ENCODE assay signal across 16 cellular contexts in the genomic region with DNA sequence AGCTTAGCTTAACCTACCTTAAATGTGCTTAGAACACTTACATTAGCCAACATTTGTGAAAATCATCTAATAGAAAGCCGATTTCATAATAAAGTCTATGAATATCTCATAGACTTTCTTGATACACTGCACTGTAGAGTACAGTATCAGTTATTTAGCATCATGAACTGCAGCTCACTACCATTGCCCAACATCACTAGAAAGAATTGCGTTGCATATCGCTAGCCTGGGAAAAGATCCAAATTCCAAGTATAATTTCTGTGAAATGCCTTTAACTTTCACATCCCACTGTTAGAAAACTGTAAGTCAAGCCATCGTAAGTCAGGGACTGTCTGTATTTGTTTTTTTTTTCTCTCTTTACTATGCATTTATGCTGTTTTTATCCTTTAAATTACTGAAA.
DNase-seq lines count a peak whose midpoint lies in the region; ATAC-seq and TF ChIP-seq lines count a peak whose summit lies in the region.
"Had no signal": no experiment of that assay in that cellular context is flagged by ENCODE, and none has a peak within 500 bp of the region (broad histone marks: within the 10 kb centered on the region; RNA-seq: fewer than 3 reads in every experiment).

No MANE protein-coding gene starts in this region.

- no peaks in the 10 kb centered on the region for H3K27me3 Mint-ChIP-seq in activated T-helper 17 cell treated with anti-CD3 and anti-CD28 coated beads, Interleukin-2, amount 50 U/mL, for 72 hours

- H3K79me2 ChIP-seq in ACC112 (ENCODE audit: control insufficient read depth, insufficient read depth, low read length, unreplicated experiment), result no peaks in the 10 kb centered on the region

- no peaks in the 10 kb centered on the region for H3K4me1 Mint-ChIP-seq in activated T-helper 17 cell treated with anti-CD3 and anti-CD28 coated beads, Interleukin-2, amount 50 U/mL, for 72 hours
- H3K4me1 Mint-ChIP-seq: CD14-positive monocyte had no signal

- H3K4me3 ChIP-seq in ACC112 (ENCODE audit: low read depth, low read length), result peak overlapping the region; percentile 57; the same call in 1 of the 2 replicates
- no peak overlapping the region for H3K4me3 ChIP-seq in astrocyte of the cerebellum (ENCODE audit: low read depth, low read length)
- H3K4me3 ChIP-seq in fibroblast of the aortic adventitia (ENCODE audit: low read depth, low read length), result no peak overlapping the region
- H3K4me3 ChIP-seq: HAP-1, MG63 had no signal

- no peaks in the 10 kb centered on the region for H3K27me3 ChIP-seq in ACC112 (ENCODE audit: insufficient read depth, low read length)
- H3K27me3 ChIP-seq: MG63 had no signal

- DNase-seq in NCI-H1105 (lab: John Stamatoyannopoulos, UW) (peak; percentile 26), astrocyte of the cerebellum (ENCODE audit: low read depth) (peak; percentile 15), fibroblast of the aortic adventitia (ENCODE audit: low read depth) (peak; percentile 13), NCI-H1436 treated with DMSO at 0.1 percent for 48 hours (lab: John Stamatoyannopoulos, UW) (no peak), NAMALWA (ENCODE audit: low spot score) (no peak), NCI-H345 (lab: John Stamatoyannopoulos, UW) (no peak)
- DNase-seq: Caco-2, MG63, NCI-H2227 treated with DMSO at 0.1 percent for 48 hours had no signal

- H3K9me3 Mint-ChIP-seq in activated T-helper 17 cell treated with anti-CD3 and anti-CD28 coated beads, Interleukin-2, amount 50 U/mL, for 72 hours, result peaks cover 12% of the 10 kb centered on the region

- TF ChIP-seq CTCF in astrocyte of the cerebellum (IDR thresholded peaks at IDR 0.05; ENCODE audit: low read depth, low read length, missing control alignments) (no peak), fibroblast of the aortic adventitia (IDR thresholded peaks at IDR 0.05; ENCODE audit: insufficient read depth, low read length) (no peak)

- H2AFZ ChIP-seq in ACC112 (ENCODE audit: low read length, unreplicated experiment), result peak overlapping the region; percentile 14

- no peak for ATAC-seq in activated T-helper 17 cell treated with anti-CD3 and anti-CD28 coated beads, Interleukin-2, amount 50 U/mL, for 72 hours (replicated peaks)
- ATAC-seq: Panc1, Right ventricle myocardium inferior had no signal

- H3K4me3 Mint-ChIP-seq in activated T-helper 17 cell treated with anti-CD3 and anti-CD28 coated beads, Interleukin-2, amount 50 U/mL, for 72 hours, result no peak overlapping the region
- H3K4me3 Mint-ChIP-seq: CD14-positive monocyte had no signal

- no peaks in the 10 kb centered on the region for H3K4me1 ChIP-seq in ACC112 (ENCODE audit: control insufficient read depth, insufficient read depth, low read length, unreplicated experiment)
- H3K4me1 ChIP-seq: HAP-1 had no signal

- H3K36me3 Mint-ChIP-seq in activated T-helper 17 cell treated with anti-CD3 and anti-CD28 coated beads, Interleukin-2, amount 50 U/mL, for 72 hours (ENCODE audit: low read depth), result no peaks in the 10 kb centered on the region
- H3K36me3 Mint-ChIP-seq: CD14-positive monocyte had no signal

- no peaks in the 10 kb centered on the region for H3K36me3 ChIP-seq in ACC112 (ENCODE audit: insufficient read depth, low read length)
- H3K36me3 ChIP-seq: HAP-1, MG63 had no signal

- H3K27ac Mint-ChIP-seq in activated T-helper 17 cell treated with anti-CD3 and anti-CD28 coated beads, Interleukin-2, amount 50 U/mL, for 72 hours, result no peak overlapping the region
- H3K27ac Mint-ChIP-seq: CD14-positive monocyte had no signal

- in situ Hi-C loops in astrocyte of the cerebellum (cut with HindIII; ENCODE audit: low sequenced_read_pairs), result no loop called here

- H3K27ac ChIP-seq in ACC112 (ENCODE audit: low read depth, low read length), result no peak overlapping the region
- H3K27ac ChIP-seq: KMS-11 had no signal

Comparison
In these comparisons a context has a peak if more than half of its experiments do, and no peak if none do; other contexts are left out.
1. DNase-seq: peak in NCI-H1105 (single experiment), astrocyte of the cerebellum (single experiment) and fibroblast of the aortic adventitia (single experiment); none in NCI-H1436 treated with DMSO at 0.1 percent for 48 hours (single experiment), NAMALWA (single experiment) and NCI-H345 (single experiment).